ENCODE assay signal across 2 cellular contexts in the genomic region with DNA sequence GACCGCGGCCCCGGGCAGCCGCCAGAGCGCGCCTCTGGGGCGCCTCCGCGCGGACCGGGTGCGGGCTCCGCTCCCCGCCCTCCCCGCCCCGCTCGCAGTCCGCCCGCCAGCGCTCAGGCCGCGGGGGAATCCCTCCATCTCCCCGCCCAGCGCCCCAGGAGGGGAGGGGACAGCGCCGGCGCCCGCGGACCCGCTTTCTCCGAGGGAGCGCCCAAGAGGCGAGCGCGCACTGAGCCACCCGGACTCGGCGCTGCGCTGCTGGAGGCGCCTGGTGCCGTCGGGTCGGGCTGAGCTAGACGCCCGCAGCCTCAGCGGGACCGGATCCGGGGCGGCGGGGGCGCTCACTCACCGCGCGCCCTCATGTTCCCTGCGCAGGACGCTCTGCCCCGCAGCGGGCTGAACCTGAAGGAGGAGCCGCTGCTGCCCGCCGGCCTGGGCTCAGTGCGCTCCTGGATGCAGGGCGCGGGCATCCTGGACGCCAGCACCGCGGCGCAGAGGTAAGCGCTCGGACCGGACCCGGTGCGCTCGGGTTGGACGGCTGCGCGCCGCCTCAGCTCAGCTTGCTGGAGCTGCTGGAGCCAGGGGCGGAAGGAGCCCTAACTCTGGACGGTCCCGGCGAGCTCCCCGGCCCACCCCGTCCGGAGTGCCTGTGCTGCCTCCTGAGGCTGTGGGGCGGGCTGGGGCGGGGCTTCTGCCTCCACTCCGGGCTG.
TF ChIP-seq lines count a peak whose summit lies in the region.

No MANE protein-coding gene starts in this region.

TF ChIP-seq in K562, 482 proteins besides CTCF, POLR2A, EP300 and RAD21 (continued from another document and continues in another):
- TF ChIP-seq, protein P1, sequence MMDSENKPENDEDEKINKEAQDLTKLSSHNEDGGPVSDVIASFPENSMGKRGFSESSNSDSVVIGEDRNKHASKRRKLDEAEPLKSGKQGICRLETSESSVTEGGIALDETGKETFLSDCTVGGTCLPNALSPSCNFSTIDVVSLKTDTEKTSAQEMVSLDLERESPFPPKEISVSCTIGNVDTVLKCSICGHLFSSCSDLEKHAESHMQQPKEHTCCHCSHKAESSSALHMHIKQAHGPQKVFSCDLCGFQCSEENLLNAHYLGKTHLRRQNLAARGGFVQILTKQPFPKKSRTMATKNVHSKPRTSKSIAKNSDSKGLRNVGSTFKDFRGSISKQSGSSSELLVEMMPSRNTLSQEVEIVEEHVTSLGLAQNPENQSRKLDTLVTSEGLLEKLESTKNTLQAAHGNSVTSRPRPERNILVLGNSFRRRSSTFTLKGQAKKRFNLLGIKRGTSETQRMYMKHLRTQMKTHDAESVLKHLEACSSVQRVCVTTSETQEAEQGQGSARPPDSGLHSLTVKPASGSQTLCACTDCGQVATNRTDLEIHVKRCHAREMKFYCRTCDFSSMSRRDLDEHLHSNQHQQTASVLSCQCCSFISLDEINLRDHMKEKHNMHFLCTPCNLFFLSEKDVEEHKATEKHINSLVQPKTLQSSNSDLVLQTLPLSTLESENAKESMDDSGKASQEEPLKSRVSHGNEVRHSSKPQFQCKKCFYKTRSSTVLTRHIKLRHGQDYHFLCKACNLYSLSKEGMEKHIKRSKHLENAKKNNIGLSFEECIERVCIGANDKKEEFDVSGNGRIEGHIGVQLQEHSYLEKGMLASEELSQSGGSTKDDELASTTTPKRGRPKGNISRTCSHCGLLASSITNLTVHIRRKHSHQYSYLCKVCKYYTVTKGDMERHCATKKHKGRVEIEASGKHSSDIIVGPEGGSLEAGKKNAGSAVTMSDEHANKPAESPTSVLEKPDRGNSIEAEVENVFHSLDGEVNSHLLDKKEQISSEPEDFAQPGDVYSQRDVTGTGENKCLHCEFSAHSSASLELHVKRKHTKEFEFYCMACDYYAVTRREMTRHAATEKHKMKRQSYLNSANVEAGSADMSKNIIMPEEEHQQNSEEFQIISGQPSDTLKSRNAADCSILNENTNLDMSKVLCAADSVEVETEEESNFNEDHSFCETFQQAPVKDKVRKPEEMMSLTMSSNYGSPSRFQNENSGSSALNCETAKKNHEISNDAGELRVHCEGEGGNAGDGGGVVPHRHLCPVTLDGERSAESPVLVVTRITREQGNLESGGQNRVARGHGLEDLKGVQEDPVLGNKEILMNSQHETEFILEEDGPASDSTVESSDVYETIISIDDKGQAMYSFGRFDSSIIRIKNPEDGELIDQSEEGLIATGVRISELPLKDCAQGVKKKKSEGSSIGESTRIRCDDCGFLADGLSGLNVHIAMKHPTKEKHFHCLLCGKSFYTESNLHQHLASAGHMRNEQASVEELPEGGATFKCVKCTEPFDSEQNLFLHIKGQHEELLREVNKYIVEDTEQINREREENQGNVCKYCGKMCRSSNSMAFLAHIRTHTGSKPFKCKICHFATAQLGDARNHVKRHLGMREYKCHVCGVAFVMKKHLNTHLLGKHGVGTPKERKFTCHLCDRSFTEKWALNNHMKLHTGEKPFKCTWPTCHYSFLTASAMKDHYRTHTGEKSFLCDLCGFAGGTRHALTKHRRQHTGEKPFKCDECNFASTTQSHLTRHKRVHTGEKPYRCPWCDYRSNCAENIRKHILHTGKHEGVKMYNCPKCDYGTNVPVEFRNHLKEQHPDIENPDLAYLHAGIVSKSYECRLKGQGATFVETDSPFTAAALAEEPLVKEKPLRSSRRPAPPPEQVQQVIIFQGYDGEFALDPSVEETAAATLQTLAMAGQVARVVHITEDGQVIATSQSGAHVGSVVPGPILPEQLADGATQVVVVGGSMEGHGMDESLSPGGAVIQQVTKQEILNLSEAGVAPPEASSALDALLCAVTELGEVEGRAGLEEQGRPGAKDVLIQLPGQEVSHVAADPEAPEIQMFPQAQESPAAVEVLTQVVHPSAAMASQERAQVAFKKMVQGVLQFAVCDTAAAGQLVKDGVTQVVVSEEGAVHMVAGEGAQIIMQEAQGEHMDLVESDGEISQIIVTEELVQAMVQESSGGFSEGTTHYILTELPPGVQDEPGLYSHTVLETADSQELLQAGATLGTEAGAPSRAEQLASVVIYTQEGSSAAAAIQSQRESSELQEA (IDR thresholded peaks at IDR 0.05; ENCODE audit: low read depth) = no peak
- TF ChIP-seq POLR2AphosphoS5 (IDR thresholded peaks at IDR 0.05; ENCODE audit: control insufficient read depth, insufficient read depth, low read depth, low read length) (no peak), BDP1 (IDR thresholded peaks at IDR 0.05; ENCODE audit: insufficient read depth, insufficient read length) (no peak), ELK1 (CRISPR knock-in tag; IDR thresholded peaks at IDR 0.05) (no peak), ZNF143 (CRISPR knock-in tag; IDR thresholded peaks at IDR 0.05) (no peak), ZC3H11A (IDR thresholded peaks at IDR 0.05; ENCODE audit: low read depth, low read length) (no peak), NFIX (CRISPR knock-in tag; IDR thresholded peaks at IDR 0.05; ENCODE audit: low read depth) (no peak), NR1H2 (CRISPR knock-in tag; IDR thresholded peaks at IDR 0.05) (no peak), RFX5 (IDR thresholded peaks at IDR 0.05; ENCODE audit: low read depth, low read length) (no peak), TOE1 (IDR thresholded peaks at IDR 0.05; ENCODE audit: borderline replicate concordance) (no peak), TOE1 (CRISPR knock-in tag; IDR thresholded peaks at IDR 0.05; ENCODE audit: borderline replicate concordance, low read depth) (no peak), NFIC (IDR thresholded peaks at IDR 0.05) (0 out of 2 replicates have a peak, but pooled peaks have one; percentile 19), BRF1 (IDR thresholded peaks at IDR 0.05; ENCODE audit: borderline replicate concordance, extremely low read depth, insufficient read length) (no peak), TRIM24 (IDR thresholded peaks at IDR 0.05) (no peak)

TF ChIP-seq in HepG2, 621 proteins besides CTCF, POLR2A, EP300 and RAD21 (continued from another document and continues in another):
- TF ChIP-seq, protein P2, sequence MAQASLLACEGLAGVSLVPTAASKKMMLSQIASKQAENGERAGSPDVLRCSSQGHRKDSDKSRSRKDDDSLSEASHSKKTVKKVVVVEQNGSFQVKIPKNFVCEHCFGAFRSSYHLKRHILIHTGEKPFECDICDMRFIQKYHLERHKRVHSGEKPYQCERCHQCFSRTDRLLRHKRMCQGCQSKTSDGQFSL (CRISPR knock-in tag; IDR thresholded peaks at IDR 0.05) = no peak
- TF ChIP-seq ZBTB42 (CRISPR knock-in tag; IDR thresholded peaks at IDR 0.05) (no peak), GPN1 (CRISPR knock-in tag; IDR thresholded peaks at IDR 0.05; ENCODE audit: borderline replicate concordance) (no peak), ZBTB34 (CRISPR knock-in tag; IDR thresholded peaks at IDR 0.05) (peak; percentile 61; the same call in 1 of the 2 replicates), MZF1 (CRISPR knock-in tag; IDR thresholded peaks at IDR 0.05; ENCODE audit: borderline replicate concordance) (no peak), SNAI1 (CRISPR knock-in tag; IDR thresholded peaks at IDR 0.05; ENCODE audit: borderline replicate concordance) (no peak), ATF4 (CRISPR knock-in tag; IDR thresholded peaks at IDR 0.05) (no peak), ZNF784 (CRISPR knock-in tag; IDR thresholded peaks at IDR 0.05; ENCODE audit: borderline replicate concordance) (0 out of 2 replicates have a peak, but pooled peaks have one; percentile 46), BCL3 (CRISPR knock-in tag; IDR thresholded peaks at IDR 0.05) (no peak; the same call in 1 of the 2 replicates), ZSCAN20 (CRISPR knock-in tag; IDR thresholded peaks at IDR 0.05; ENCODE audit: borderline replicate concordance) (no peak), SP140L (CRISPR knock-in tag; IDR thresholded peaks at IDR 0.05; ENCODE audit: borderline replicate concordance) (no peak), ZFP41 (CRISPR knock-in tag; IDR thresholded peaks at IDR 0.05; ENCODE audit: borderline replicate concordance) (no peak), EED (CRISPR knock-in tag; IDR thresholded peaks at IDR 0.05) (peak; percentile 84; the same call in 1 of the 2 replicates), ARNTL (CRISPR knock-in tag; IDR thresholded peaks at IDR 0.05) (peak; percentile 35; the same call in 1 of the 2 replicates), SRF (IDR thresholded peaks at IDR 0.05; ENCODE audit: low read depth, low read length) (no peak), POGZ (CRISPR knock-in tag; IDR thresholded peaks at IDR 0.05) (no peak), ZNF616 (CRISPR knock-in tag; IDR thresholded peaks at IDR 0.05; ENCODE audit: low read depth) (no peak), SPEN (CRISPR knock-in tag; IDR thresholded peaks at IDR 0.05; ENCODE audit: low read depth) (no peak), CEBPB (IDR thresholded peaks at IDR 0.05; ENCODE audit: borderline replicate concordance, low read depth, low read length) (no peak), ZNF572 (CRISPR knock-in tag; IDR thresholded peaks at IDR 0.05) (no peak), FOXM1 (CRISPR knock-in tag; IDR thresholded peaks at IDR 0.05) (0 out of 2 replicates have a peak, but pooled peaks have one; percentile 38), ZBTB39 (CRISPR knock-in tag; IDR thresholded peaks at IDR 0.05) (no peak), ZNF850 (CRISPR knock-in tag; conservative IDR thresholded peaks at IDR 0.05) (no peak)
- TF ChIP-seq, protein P3, sequence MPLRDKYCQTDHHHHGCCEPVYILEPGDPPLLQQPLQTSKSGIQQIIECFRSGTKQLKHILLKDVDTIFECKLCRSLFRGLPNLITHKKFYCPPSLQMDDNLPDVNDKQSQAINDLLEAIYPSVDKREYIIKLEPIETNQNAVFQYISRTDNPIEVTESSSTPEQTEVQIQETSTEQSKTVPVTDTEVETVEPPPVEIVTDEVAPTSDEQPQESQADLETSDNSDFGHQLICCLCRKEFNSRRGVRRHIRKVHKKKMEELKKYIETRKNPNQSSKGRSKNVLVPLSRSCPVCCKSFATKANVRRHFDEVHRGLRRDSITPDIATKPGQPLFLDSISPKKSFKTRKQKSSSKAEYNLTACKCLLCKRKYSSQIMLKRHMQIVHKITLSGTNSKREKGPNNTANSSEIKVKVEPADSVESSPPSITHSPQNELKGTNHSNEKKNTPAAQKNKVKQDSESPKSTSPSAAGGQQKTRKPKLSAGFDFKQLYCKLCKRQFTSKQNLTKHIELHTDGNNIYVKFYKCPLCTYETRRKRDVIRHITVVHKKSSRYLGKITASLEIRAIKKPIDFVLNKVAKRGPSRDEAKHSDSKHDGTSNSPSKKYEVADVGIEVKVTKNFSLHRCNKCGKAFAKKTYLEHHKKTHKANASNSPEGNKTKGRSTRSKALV (CRISPR knock-in tag; IDR thresholded peaks at IDR 0.05) = peak; percentile 95
- TF ChIP-seq, protein P4, sequence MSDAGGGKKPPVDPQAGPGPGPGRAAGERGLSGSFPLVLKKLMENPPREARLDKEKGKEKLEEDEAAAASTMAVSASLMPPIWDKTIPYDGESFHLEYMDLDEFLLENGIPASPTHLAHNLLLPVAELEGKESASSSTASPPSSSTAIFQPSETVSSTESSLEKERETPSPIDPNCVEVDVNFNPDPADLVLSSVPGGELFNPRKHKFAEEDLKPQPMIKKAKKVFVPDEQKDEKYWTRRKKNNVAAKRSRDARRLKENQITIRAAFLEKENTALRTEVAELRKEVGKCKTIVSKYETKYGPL (CRISPR knock-in tag; IDR thresholded peaks at IDR 0.05) = no peak
- TF ChIP-seq, protein P5, sequence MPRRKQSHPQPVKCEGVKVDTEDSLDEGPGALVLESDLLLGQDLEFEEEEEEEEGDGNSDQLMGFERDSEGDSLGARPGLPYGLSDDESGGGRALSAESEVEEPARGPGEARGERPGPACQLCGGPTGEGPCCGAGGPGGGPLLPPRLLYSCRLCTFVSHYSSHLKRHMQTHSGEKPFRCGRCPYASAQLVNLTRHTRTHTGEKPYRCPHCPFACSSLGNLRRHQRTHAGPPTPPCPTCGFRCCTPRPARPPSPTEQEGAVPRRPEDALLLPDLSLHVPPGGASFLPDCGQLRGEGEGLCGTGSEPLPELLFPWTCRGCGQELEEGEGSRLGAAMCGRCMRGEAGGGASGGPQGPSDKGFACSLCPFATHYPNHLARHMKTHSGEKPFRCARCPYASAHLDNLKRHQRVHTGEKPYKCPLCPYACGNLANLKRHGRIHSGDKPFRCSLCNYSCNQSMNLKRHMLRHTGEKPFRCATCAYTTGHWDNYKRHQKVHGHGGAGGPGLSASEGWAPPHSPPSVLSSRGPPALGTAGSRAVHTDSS (CRISPR knock-in tag; conservative IDR thresholded peaks at IDR 0.05) = no peak
